In genomic region chr17:44324092-44324570, GRCh38 we compare ENCODE assay signal across 8 cellular contexts. TPM values are rescaled to one million over a fixed set of nuclear protein-coding genes. Genes with fewer than 3 reads are reported as not detected.
DNase-seq lines count a peak whose midpoint lies in the region; ATAC-seq and TF ChIP-seq lines count a peak whose summit lies in the region.

No MANE protein-coding gene starts in this region.

- H3K79me2 ChIP-seq in mesendoderm (ENCODE audit: control insufficient read depth, insufficient read depth, low read length): peaks cover 11% of the 10 kb centered on the region

- H2BK5ac ChIP-seq in mesendoderm (ENCODE audit: low read length): no peak overlapping the region

- H3K27ac ChIP-seq in KOPT-K1 (ENCODE audit: low read depth, low read length, poor library complexity, severe bottlenecking) (peak overlapping the region; percentile 63), mesendoderm (ENCODE audit: low read depth, low read length) (no peak overlapping the region)

- DNase-seq in NCI-H510A treated with DMSO at 0.1 percent for 48 hours (lab: John Stamatoyannopoulos, UW) (peak; percentile 4), NCI-H510A (lab: John Stamatoyannopoulos, UW) (no peak), chondrocyte (ENCODE audit: low spot score) (no peak), mesendoderm (peak; percentile 27)
- DNase-seq in activated CD4-positive, CD25-positive, alpha-beta regulatory T cell (lab: John Stamatoyannopoulos, UW): no peak

- no peaks in the 10 kb centered on the region for H3K9me3 ChIP-seq in KOPT-K1 (ENCODE audit: insufficient read depth, low read length, poor library complexity, severe bottlenecking)

- H3K18ac ChIP-seq in mesendoderm (ENCODE audit: low read length): peak overlapping the region; percentile 46

- no peak overlapping the region for H2AK5ac ChIP-seq in mesendoderm (ENCODE audit: low read length)

- peak overlapping the region; percentile 87 for H3K4me3 Mint-ChIP-seq in chondrocyte (ENCODE audit: unreplicated experiment)

- H3K4ac ChIP-seq in mesendoderm (ENCODE audit: low read depth, low read length): no peak overlapping the region

- ATAC-seq in HG02610 (IDR thresholded peaks at IDR 0.05; ENCODE audit: unreplicated experiment) (no peak), GM21576 (IDR thresholded peaks at IDR 0.05; ENCODE audit: unreplicated experiment) (no peak)

- no peak overlapping the region for H4K8ac ChIP-seq in mesendoderm (ENCODE audit: low read depth, low read length)

- peaks cover 13% of the 10 kb centered on the region for H3K36me3 Mint-ChIP-seq in chondrocyte (ENCODE audit: low read depth)

- peak overlapping the region; percentile 96 for H3K56ac ChIP-seq in mesendoderm (ENCODE audit: low read length)

- no peak overlapping the region for H3K23ac ChIP-seq in mesendoderm (ENCODE audit: low read length)

- peaks cover 24% of the 10 kb centered on the region for H3K4me1 Mint-ChIP-seq in chondrocyte (ENCODE audit: low read depth)

- peak overlapping the region; percentile 8 for H3K27ac Mint-ChIP-seq in chondrocyte (ENCODE audit: unreplicated experiment)

- WGBS in mesendoderm (ENCODE audit: extremely low coverage, insufficient coverage, low lambda C conversion rate): no CpG with 5 or more reads among the region's 38 CpGs

- H3K9ac ChIP-seq in mesendoderm (ENCODE audit: low read length): peak overlapping the region; percentile 91

- H3K4me1 ChIP-seq in mesendoderm (ENCODE audit: control insufficient read depth, low read depth, low read length): peaks cover 2% of the 10 kb centered on the region

- H3K4me3 ChIP-seq in mesendoderm (ENCODE audit: low read length): peak overlapping the region; percentile 74

- no peak overlapping the region for H2BK120ac ChIP-seq in mesendoderm (ENCODE audit: low read depth, low read length)

- H3K27me3 ChIP-seq in mesendoderm (ENCODE audit: insufficient read depth, low read length, poor library complexity): no peaks in the 10 kb centered on the region

- peaks cover 34% of the 10 kb centered on the region; the same call in 1 of the 2 replicates for H3K36me3 ChIP-seq in KOPT-K1 (ENCODE audit: insufficient read depth, low read length)
- peaks cover 6% of the 10 kb centered on the region for H3K36me3 ChIP-seq in mesendoderm (ENCODE audit: control insufficient read depth, insufficient read depth, low read length)

- no peak overlapping the region for H2BK15ac ChIP-seq in mesendoderm (replicated peaks; ENCODE audit: low read depth)

- no peaks in the 10 kb centered on the region for H3K9me3 Mint-ChIP-seq in chondrocyte (ENCODE audit: low read depth)

- peaks cover 3% of the 10 kb centered on the region for H3K27me3 Mint-ChIP-seq in chondrocyte (ENCODE audit: low read depth)

- H3K4me2 ChIP-seq in mesendoderm (ENCODE audit: low read length): peak overlapping the region; percentile 75

- peaks cover 7% of the 10 kb centered on the region for H3K79me1 ChIP-seq in mesendoderm (ENCODE audit: low read length)

- H4K5ac ChIP-seq in mesendoderm (ENCODE audit: low read length): no peak overlapping the region

- TF ChIP-seq CTCF in chondrocyte (IDR thresholded peaks at IDR 0.05): peak; percentile 2

RNA-seq across cellular contexts. Expression of gene SLC25A39, which starts 0.5 kb away (rescaled TPM):
- total RNA-seq in chondrocyte: 78.6 to 95.5 TPM (median 84.1 TPM) in 3 replicates
- polyA plus RNA-seq in mesendoderm (2013, experiment 1 of 2): 155 TPM
- polyA plus RNA-seq in mesendoderm (2013, experiment 2 of 2): 156 TPM

RNA-seq across cellular contexts. Expression of gene RUNDC3A, which starts 15.7 kb away (rescaled TPM):
- 0.40 to 0.77 TPM (median 0.77 TPM) in 3 replicates for total RNA-seq in chondrocyte
- polyA plus RNA-seq in mesendoderm (2013, experiment 1 of 2): 1.6 TPM
- 1.5 TPM for polyA plus RNA-seq in mesendoderm (2013, experiment 2 of 2)

RNA-seq across cellular contexts. Expression of gene GRN, which starts 21.0 kb away (rescaled TPM):
- 340 to 401 TPM (median 342 TPM) in 3 replicates for total RNA-seq in chondrocyte
- 84.9 TPM for polyA plus RNA-seq in mesendoderm (2013, experiment 1 of 2)
- 83.1 TPM for polyA plus RNA-seq in mesendoderm (2013, experiment 2 of 2)

RNA-seq across cellular contexts. Expression of gene FAM171A2, which starts 39.5 kb away (rescaled TPM):
- total RNA-seq in chondrocyte: 14.8 to 20.6 TPM (median 18.6 TPM) in 3 replicates
- 6.5 TPM for polyA plus RNA-seq in mesendoderm (2013, experiment 1 of 2)
- 6.4 TPM for polyA plus RNA-seq in mesendoderm (2013, experiment 2 of 2)

RNA-seq across cellular contexts. Expression of gene SLC4A1, which starts 56.2 kb away (rescaled TPM):
- total RNA-seq in chondrocyte: not detected in 3 replicates
- 0.04 TPM for polyA plus RNA-seq in mesendoderm (2013, experiment 1 of 2)
- polyA plus RNA-seq in mesendoderm (2013, experiment 2 of 2): 0.01 TPM

Comparison
In these comparisons a context has a peak if more than half of its experiments do, and no peak if none do; other contexts are left out.
1. DNase-seq: peak in NCI-H510A treated with DMSO at 0.1 percent for 48 hours (single experiment) and mesendoderm (single experiment); none in NCI-H510A (single experiment), chondrocyte (single experiment) and activated CD4-positive, CD25-positive, alpha-beta regulatory T cell (0 of 4).